In the genomic region with DNA sequence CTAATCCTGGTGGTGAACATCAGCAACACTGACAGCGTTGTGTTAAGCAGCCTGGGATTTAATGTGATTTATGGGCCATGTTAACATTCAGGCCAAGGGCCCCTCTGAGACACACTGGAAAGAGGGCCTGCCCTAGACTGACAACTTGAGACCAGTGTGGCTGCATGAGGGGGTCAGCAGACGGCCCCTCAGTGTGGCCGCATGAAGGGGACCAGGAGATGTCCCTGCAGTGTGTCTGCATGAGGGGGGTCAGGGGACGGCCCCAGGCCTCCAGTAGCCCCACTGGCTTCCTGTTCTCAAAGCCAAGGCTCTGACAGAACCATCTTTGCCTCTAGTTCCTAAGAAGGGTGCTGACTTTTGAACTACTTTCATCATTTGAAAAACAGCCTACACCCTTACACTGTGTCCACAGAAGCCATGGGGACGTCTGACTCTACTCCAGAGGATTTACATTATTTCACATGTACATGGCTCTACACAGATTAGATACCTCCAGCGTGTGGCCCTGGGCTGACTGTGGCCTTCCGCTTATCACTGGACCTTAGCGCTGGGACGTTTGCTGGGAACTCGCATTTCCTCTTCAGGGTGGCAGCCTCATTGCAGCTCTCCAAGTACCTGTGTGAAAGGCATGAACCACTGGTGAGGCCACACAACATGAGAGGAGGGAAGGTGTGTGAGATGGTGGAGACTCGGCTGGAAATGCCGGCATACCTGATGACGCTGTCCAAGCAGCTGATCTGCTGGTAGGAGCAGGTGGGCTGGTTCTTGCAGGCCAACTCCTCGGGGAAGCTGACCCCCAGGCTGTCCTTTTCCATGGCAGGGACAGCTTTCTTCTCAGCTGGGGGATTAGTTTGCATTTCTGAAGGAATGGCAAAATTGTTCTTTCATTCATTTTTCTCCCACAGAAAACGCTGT, we compare ENCODE assay signal across 23 cellular contexts.
"Had no signal": no experiment of that assay in that cellular context is flagged by ENCODE, and none has a peak within 500 bp of the region (broad histone marks: within the 10 kb centered on the region; RNA-seq: fewer than 3 reads in every experiment).

No MANE protein-coding gene starts in this region.

- H3K9me3 ChIP-seq: gastroesophageal sphincter, heart left ventricle, pancreas, tibial artery had no signal

- H3K27ac ChIP-seq: epithelial cell of prostate, gastroesophageal sphincter, heart left ventricle, skin epidermis, tibial artery had no signal

- H3K4me3 ChIP-seq: gastroesophageal sphincter, heart left ventricle, lung, pancreas, skin epidermis, tibial artery had no signal

- H3K27me3 ChIP-seq: gastroesophageal sphincter, heart left ventricle, pancreas, tibial artery had no signal

- FAIRE-seq: islet of Langerhans, pancreas had no signal

- DNase-seq: activated CD4-positive, alpha-beta memory T cell treated with anti-CD3 and anti-CD28 coated beads for 36 hours; activated CD4-positive, alpha-beta T cell treated with anti-CD3 and anti-CD28 coated beads for 48 hours; activated naive CD4-positive, alpha-beta T cell treated with Interleukin-2 at 50 U/mL for 16 hours; activated naive CD8-positive, alpha-beta T cell treated with anti-CD3 and anti-CD28 coated beads, Interleukin-2, amount 10 ng/mL, durations not matched to agents 7 days and 5 days; activated T-cell treated with anti-CD3 and anti-CD28 coated beads, Interleukin-2, amount 50 U/mL, for 48 hours; amniotic stem cell; cerebellar nuclear complex; left colon; naive B cell; stimulated activated CD4-positive, alpha-beta T cell treated with anti-CD3 and anti-CD28 coated beads, Interleukin-2, amount 100 ng/mL, for 24 hours; stimulated activated naive CD8-positive, alpha-beta T cell treated with anti-CD3 and anti-CD28 coated beads, Interleukin-15, amount 100 ng/mL, for 72 hours; T-helper 1 cell; T-helper 9 cell; tibial artery had no signal

- ATAC-seq: gastroesophageal sphincter; heart left ventricle; left colon; right cardiac atrium; stimulated activated effector memory CD8-positive, alpha-beta T cell treated with anti-CD3 and anti-CD28 coated beads, Interleukin-12 subunit alpha, Interleukin-12 subunit beta, amount 100 ng/mL, for 72 hours; stimulated activated naive CD8-positive, alpha-beta T cell treated with anti-CD3 and anti-CD28 coated beads, Interleukin-15, amount 100 ng/mL, for 72 hours had no signal
